ENCODE assay signal across 15 cellular contexts in the genomic region with DNA sequence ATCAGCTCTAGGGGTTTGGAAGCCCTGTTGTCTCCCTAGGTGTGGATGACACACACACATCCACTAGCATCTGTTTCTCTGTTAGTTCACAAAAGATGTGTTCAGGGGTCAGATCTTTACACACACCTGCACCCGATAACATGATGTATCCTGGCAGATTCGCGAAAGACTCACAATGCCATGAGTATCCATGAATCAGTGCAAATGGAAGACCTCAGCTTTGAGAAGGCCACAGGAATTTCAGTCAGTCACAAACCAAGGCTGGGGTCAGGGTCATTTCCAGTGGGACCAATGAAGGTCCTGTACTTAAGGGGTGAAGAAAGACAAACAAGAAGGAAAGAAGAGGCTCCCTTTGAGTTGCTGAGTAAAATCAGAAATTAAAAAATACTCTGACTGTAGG.
A peak's percentile ranks its signal among the peaks of the same experiment; 100 is the strongest.
DNase-seq lines count a peak whose midpoint lies in the region; FAIRE-seq and TF ChIP-seq lines count a peak whose summit lies in the region.
"Had no signal": no experiment of that assay in that cellular context is flagged by ENCODE, and none has a peak within 500 bp of the region (broad histone marks: within the 10 kb centered on the region; RNA-seq: fewer than 3 reads in every experiment).

No MANE protein-coding gene starts in this region.

- in situ Hi-C loops in GM23248 (cut with MboI) = no loop called here

- H3K27ac ChIP-seq in GM23248 = no peak overlapping the region
- no peak overlapping the region for H3K27ac ChIP-seq in astrocyte (ENCODE audit: low read depth, low read length)
- H3K27ac ChIP-seq: BLaER1 treated with 17β-estradiol and CSF1 and Interleukin-3, amounts not matched to agents 10 nM and 100 nM had no signal

- H3K4me3 ChIP-seq in GM23248 (no peak overlapping the region), astrocyte (ENCODE audit: insufficient read depth, low read depth, low read length) (no peak overlapping the region)
- H3K4me3 ChIP-seq: BLaER1 treated with 17β-estradiol and CSF1 and Interleukin-3, amounts not matched to agents 10 nM and 100 nM had no signal

- no peak overlapping the region for H3K27ac Mint-ChIP-seq in astrocyte (ENCODE audit: unreplicated experiment)
- H3K27ac Mint-ChIP-seq: B cell; CD8-positive, alpha-beta T cell had no signal

- H3K27me3 ChIP-seq in GM23248 (replicated peaks; ENCODE audit: insufficient read depth) (peaks cover 9% of the 10 kb centered on the region; the same call in 1 of the 2 replicates), astrocyte (ENCODE audit: insufficient read depth, low read length) (no peaks in the 10 kb centered on the region)
- H3K27me3 ChIP-seq: BLaER1 treated with 17β-estradiol and CSF1 and Interleukin-3, amounts not matched to agents 10 nM and 100 nM had no signal

- DNase-seq in GM23248 (peak; percentile 24), astrocyte (ENCODE audit: low read depth) (peak; percentile 55), renal cortical epithelial cell (ENCODE audit: low read depth) (peak; percentile 45), urothelium cell line (ENCODE audit: low spot score) (no peak), pons (ENCODE audit: low spot score) (no peak), MV-4-11 (lab: John Stamatoyannopoulos, UW) (no peak), NCI-H146 (lab: John Stamatoyannopoulos, UW) (no peak)
- DNase-seq: 8988T; Calu3; CD8-positive, alpha-beta T cell; DMS79 treated with DMSO at 0.1 percent for 48 hours; GF-D8; H9 had no signal

- H2AFZ ChIP-seq in GM23248 = no peak overlapping the region
- H2AFZ ChIP-seq in astrocyte (ENCODE audit: low read depth, low read length) = no peak overlapping the region

- no peaks in the 10 kb centered on the region for H3K9me3 ChIP-seq in GM23248 (ENCODE audit: low read depth)
- H3K9me3 ChIP-seq in astrocyte (ENCODE audit: insufficient read depth, low read depth, low read length) = no peaks in the 10 kb centered on the region
- H3K9me3 ChIP-seq: BLaER1 treated with 17β-estradiol and CSF1 and Interleukin-3, amounts not matched to agents 10 nM and 100 nM had no signal

- H3K79me2 ChIP-seq in GM23248 (ENCODE audit: insufficient read depth) = no peaks in the 10 kb centered on the region
- no peaks in the 10 kb centered on the region for H3K79me2 ChIP-seq in astrocyte (ENCODE audit: insufficient read depth, low read length)

- H3K36me3 ChIP-seq in GM23248 (ENCODE audit: low read depth) (no peaks in the 10 kb centered on the region), astrocyte (ENCODE audit: insufficient read depth, low read length) (no peaks in the 10 kb centered on the region)
- H3K36me3 ChIP-seq: BLaER1 treated with 17β-estradiol and CSF1 and Interleukin-3, amounts not matched to agents 10 nM and 100 nM had no signal

- H3K4me3 Mint-ChIP-seq in astrocyte (ENCODE audit: unreplicated experiment) = no peak overlapping the region
- H3K4me3 Mint-ChIP-seq: B cell; CD8-positive, alpha-beta T cell; H9 had no signal

- H3K27me3 Mint-ChIP-seq in astrocyte (ENCODE audit: low read depth, unreplicated experiment) = no peaks in the 10 kb centered on the region
- H3K27me3 Mint-ChIP-seq: B cell had no signal

- H4K20me1 ChIP-seq in GM23248 (ENCODE audit: insufficient read depth) = no peaks in the 10 kb centered on the region
- no peaks in the 10 kb centered on the region for H4K20me1 ChIP-seq in astrocyte (ENCODE audit: insufficient read depth, low read length)
- H4K20me1 ChIP-seq: BLaER1 treated with 17β-estradiol and CSF1 and Interleukin-3, amounts not matched to agents 10 nM and 100 nM had no signal

- H3K9me2 ChIP-seq in GM23248 (ENCODE audit: insufficient read depth) = no peaks in the 10 kb centered on the region

- no peaks in the 10 kb centered on the region for H3K36me3 Mint-ChIP-seq in astrocyte (ENCODE audit: low read depth, unreplicated experiment)
- H3K36me3 Mint-ChIP-seq: CD8-positive, alpha-beta T cell had no signal

- H3K9me3 Mint-ChIP-seq in astrocyte (ENCODE audit: unreplicated experiment) = no peaks in the 10 kb centered on the region
- H3K9me3 Mint-ChIP-seq: CD8-positive, alpha-beta T cell had no signal

- H3K4me2 ChIP-seq in GM23248 (ENCODE audit: unreplicated experiment) (peak overlapping the region; percentile 56), astrocyte (ENCODE audit: low read length) (peak overlapping the region; percentile 76)

- H3K9ac ChIP-seq in GM23248 (no peak overlapping the region), astrocyte (ENCODE audit: low read length) (no peak overlapping the region)
- H3K9ac ChIP-seq: BLaER1 treated with 17β-estradiol and CSF1 and Interleukin-3, amounts not matched to agents 10 nM and 100 nM had no signal

- TF ChIP-seq CTCF in astrocyte (IDR thresholded peaks at IDR 0.05; ENCODE audit: insufficient read depth, low read depth, low read length) = no peak

- FAIRE-seq in astrocyte (lab: Jason Lieb, UNC) (no peak), urothelium cell line (lab: Jason Lieb, UNC) (peak; percentile 13)

- peaks cover 27% of the 10 kb centered on the region for H3K4me1 ChIP-seq in GM23248 (ENCODE audit: insufficient read depth)
- peaks cover 21% of the 10 kb centered on the region for H3K4me1 ChIP-seq in astrocyte (ENCODE audit: insufficient read depth, low read length)

- H3K4me1 Mint-ChIP-seq in astrocyte (ENCODE audit: low read depth, unreplicated experiment) = peaks cover 20% of the 10 kb centered on the region
- H3K4me1 Mint-ChIP-seq: B cell had no signal

- peaks cover 9% of the 10 kb centered on the region for H3F3A ChIP-seq in GM23248 (ENCODE audit: insufficient read depth)

- WGBS in GM23248 (ENCODE audit: low coverage in 1 of 2, low lambda C conversion rate in 2 of 2, missing lambda C conversion rate in 2 of 2), 2 experiments = 91 to 94% methylated on average over 3 of the region's 3 CpGs

Comparison
In these comparisons a context has a peak if more than half of its experiments do, and no peak if none do; other contexts are left out.
1. DNase-seq: peak in GM23248 (single experiment), astrocyte (single experiment) and renal cortical epithelial cell (single experiment); none in urothelium cell line (single experiment), pons (single experiment), MV-4-11 (single experiment) and NCI-H146 (single experiment).